In genomic region chr11:75403037-75403436, GRCh38 we compare ENCODE assay signal across 11 cellular contexts. TPM values are rescaled to one million over a fixed set of nuclear protein-coding genes. Genes with fewer than 3 reads are reported as not detected.
A peak's percentile ranks its signal among the peaks of the same experiment; 100 is the strongest.
DNase-seq lines count a peak whose midpoint lies in the region; ATAC-seq and TF ChIP-seq lines count a peak whose summit lies in the region.
"Had no signal": no experiment of that assay in that cellular context is flagged by ENCODE, and none has a peak within 500 bp of the region (broad histone marks: within the 10 kb centered on the region; RNA-seq: fewer than 3 reads in every experiment).

No MANE protein-coding gene starts in this region.

- 75 to 76% methylated on average over 1 of the region's 1 CpG for WGBS in transverse colon (ENCODE audit: low coverage in 1 of 2), 2 donors

- H3F3A ChIP-seq in GM23338 (replicated peaks; ENCODE audit: low read depth), result peaks cover 57% of the 10 kb centered on the region

- H3K4me3 Mint-ChIP-seq in CD14-positive monocyte (no peak overlapping the region), GM23338 (peak overlapping the region; percentile 98), mesothelial cell of epicardium (peak overlapping the region; percentile 41)
- peak overlapping the region; percentile 100 for H3K4me3 Mint-ChIP-seq in activated T-helper 17 cell treated with anti-CD3 and anti-CD28 coated beads, Interleukin-2, amount 50 U/mL, for 72 hours

- H3K4me1 ChIP-seq in GM23338 (ENCODE audit: insufficient read depth) (peaks cover 29% of the 10 kb centered on the region), transverse colon (peaks cover 9 to 22% (median 18%) of the 10 kb centered on the region in 4 donors)

- in situ Hi-C loops in transverse colon (cut with MboI; ENCODE audit: low pct_ligation_motif_present in 1 of 4, low pct_unique_long_range_greater_than_20kb in 1 of 4, low sequenced_read_pairs in 3 of 4), result no loop called here

- H2AFZ ChIP-seq in GM23338, result no peak overlapping the region

- H3K4me1 Mint-ChIP-seq in CD14-positive monocyte (peaks cover 38% of the 10 kb centered on the region), GM23338 (peaks cover 44% of the 10 kb centered on the region), mesothelial cell of epicardium (peaks cover 32% of the 10 kb centered on the region)
- peaks cover 41% of the 10 kb centered on the region for H3K4me1 Mint-ChIP-seq in activated T-helper 17 cell treated with anti-CD3 and anti-CD28 coated beads, Interleukin-2, amount 50 U/mL, for 72 hours

- H3K27me3 Mint-ChIP-seq in CD14-positive monocyte (ENCODE audit: low read depth in 3 of 3) (peaks cover 0 to 2% (median 0%) of the 10 kb centered on the region in 3 donors), GM23338 (ENCODE audit: insufficient read depth, low read depth, poor library complexity) (peaks cover 16% of the 10 kb centered on the region), mesothelial cell of epicardium (ENCODE audit: low read depth) (no peaks in the 10 kb centered on the region)
- H3K27me3 Mint-ChIP-seq in activated T-helper 17 cell treated with anti-CD3 and anti-CD28 coated beads, Interleukin-2, amount 50 U/mL, for 72 hours, result no peaks in the 10 kb centered on the region

- H3K36me3 ChIP-seq in GM23338 (ENCODE audit: insufficient read depth) (peaks cover 67% of the 10 kb centered on the region), transverse colon (peaks cover 0 to 53% (median 20%) of the 10 kb centered on the region in 4 donors)

- no peaks in the 10 kb centered on the region for H3K9me3 Mint-ChIP-seq in CD14-positive monocyte
- peaks cover 5% of the 10 kb centered on the region; the same call in 2 of the 3 replicates for H3K9me3 Mint-ChIP-seq in GM23338
- no peaks in the 10 kb centered on the region for H3K9me3 Mint-ChIP-seq in activated T-helper 17 cell treated with anti-CD3 and anti-CD28 coated beads, Interleukin-2, amount 50 U/mL, for 72 hours
- no peaks in the 10 kb centered on the region for H3K9me3 Mint-ChIP-seq in mesothelial cell of epicardium

- H3K36me3 Mint-ChIP-seq in CD14-positive monocyte (peaks cover 64 to 78% of the 10 kb centered on the region in 2 donors), GM23338 (ENCODE audit: low read depth) (peaks cover 89% of the 10 kb centered on the region), mesothelial cell of epicardium (peaks cover 46% of the 10 kb centered on the region)
- H3K36me3 Mint-ChIP-seq in activated T-helper 17 cell treated with anti-CD3 and anti-CD28 coated beads, Interleukin-2, amount 50 U/mL, for 72 hours (ENCODE audit: low read depth), result peaks cover 90% of the 10 kb centered on the region

- intact Hi-C loops in CD14-positive monocyte (cut with micrococcal nuclease), result no loop called here
- intact Hi-C loops in transverse colon (cut with DNase I; ENCODE audit: low total_unique reads), result no loop called here

- H4K20me1 ChIP-seq in GM23338 (replicated peaks; ENCODE audit: insufficient read depth), result peaks cover 63% of the 10 kb centered on the region

- TF ChIP-seq EP300 in transverse colon (IDR thresholded peaks at IDR 0.05; ENCODE audit: low read depth), result no peak

- no peak for ATAC-seq in GM23338
- no peak for ATAC-seq in activated T-helper 17 cell treated with anti-CD3 and anti-CD28 coated beads, Interleukin-2, amount 50 U/mL, for 72 hours (replicated peaks)
- ATAC-seq: Right ventricle myocardium inferior had no signal

- H3K27me3 ChIP-seq in GM23338 (ENCODE audit: insufficient read depth) (no peaks in the 10 kb centered on the region), transverse colon (no peaks in the 10 kb centered on the region)

- H3K27ac Mint-ChIP-seq in CD14-positive monocyte (peak overlapping the region in 4 of 7 donors; percentile 3 to 72 (median 40)), GM23338 (peak overlapping the region; percentile 99), mesothelial cell of epicardium (peak overlapping the region; percentile 69)
- peak overlapping the region; percentile 98 for H3K27ac Mint-ChIP-seq in activated T-helper 17 cell treated with anti-CD3 and anti-CD28 coated beads, Interleukin-2, amount 50 U/mL, for 72 hours

- TF ChIP-seq CTCF in CD14-positive monocyte (IDR thresholded peaks at IDR 0.05) (no peak), GM23338 (conservative IDR thresholded peaks at IDR 0.05; ENCODE audit: low read depth in 2 of 2) (no peak), mesothelial cell of epicardium (IDR thresholded peaks at IDR 0.05; ENCODE audit: unreplicated experiment) (no peak), transverse colon (IDR thresholded peaks at IDR 0.05) (no peak)

- peak overlapping the region; percentile 75 for H3K27ac ChIP-seq in GM23338 (ENCODE audit: low read depth)
- H3K27ac ChIP-seq in substantia nigra (ENCODE audit: low read depth, low read length, poor library complexity, severe bottlenecking), result no peak overlapping the region
- H3K27ac ChIP-seq in transverse colon, result no peak overlapping the region
- H3K27ac ChIP-seq: coronary artery had no signal

- H3K9me3 ChIP-seq in transverse colon, result no peaks in the 10 kb centered on the region

- TF ChIP-seq POLR2A in transverse colon (IDR thresholded peaks at IDR 0.05), result no peak

- peaks cover 72% of the 10 kb centered on the region for H3K79me2 ChIP-seq in GM23338 (replicated peaks; ENCODE audit: insufficient read depth)

- no peaks in the 10 kb centered on the region for H3K9me2 ChIP-seq in GM23338 (ENCODE audit: insufficient read depth)

- H3K4me3 ChIP-seq in GM23338, result 0 out of 2 replicates have a peak overlapping the region, but pooled peaks have one; percentile 88
- no peak overlapping the region for H3K4me3 ChIP-seq in transverse colon
- H3K4me3 ChIP-seq: coronary artery had no signal

- DNase-seq in CD14-positive monocyte (ENCODE audit: low spot score) (no peak), GM23338 (ENCODE audit: low spot score) (no peak), mesothelial cell of epicardium (ENCODE audit: low spot score in 2 of 2, unreplicated experiment in 2 of 2) (no peak), HPDE6-E6E7 (ENCODE audit: extremely low spot score) (no peak), substantia nigra (lab: John Stamatoyannopoulos, UW) (no peak), transverse colon (no peak)
- DNase-seq: GOT3, NCI-H187 had no signal

- peak overlapping the region; percentile 93; the same call in 1 of the 2 replicates for H3K4me2 ChIP-seq in GM23338

TF ChIP-seq in GM23338, 12 proteins besides CTCF, POLR2A, EP300 and RAD21 (continues in another document):
- TF ChIP-seq ETS1 (IDR thresholded peaks at IDR 0.05) (no peak), POLR2AphosphoS5 (IDR thresholded peaks at IDR 0.05; ENCODE audit: low read depth) (no peak)

RNA-seq across cellular contexts. Expression of gene RPS3, which starts 3.7 kb away (rescaled TPM):
- polyA plus RNA-seq in CD14-positive monocyte (1,000 to 10,000 TPM; 1,448 to 1,563 TPM), GM23338 (2016; fragmentation: Nextera tagmentation; extraction: Ambion mirVana) (2,793 and 2,848 TPM in 2 replicates)
- total RNA-seq in GM23338 (2014; rRNA removed; shearing (Covaris generic)), result 1,200 and 1,745 TPM in 2 replicates
- 1,000 to 10,000 TPM; 4,623 to 5,372 TPM for total RNA-seq in activated T-helper 17 cell treated with anti-CD3 and anti-CD28 coated beads, Interleukin-2, amount 50 U/mL, for 72 hours
- total RNA-seq in mesothelial cell of epicardium (2,848 to 2,954 TPM (median 2,936 TPM) in 3 replicates), transverse colon (1,000 to 10,000 TPM in 1 of 4 donors, 100 to 1,000 TPM in 3; 492 to 1,045 (median 813) TPM)

RNA-seq across cellular contexts. Expression of gene KLHL35, which starts 30.0 kb away (rescaled TPM):
- polyA plus RNA-seq in CD14-positive monocyte (under 1 TPM in 1 of 2 donors, not detected in 1; 0.33 TPM), GM23338 (2016; fragmentation: Nextera tagmentation; extraction: Ambion mirVana) (0.10 TPM in 1 of 2 replicates, not detected in the other)
- 0.28 and 1.1 TPM in 2 replicates for total RNA-seq in GM23338 (2014; rRNA removed; shearing (Covaris generic))
- total RNA-seq in activated T-helper 17 cell treated with anti-CD3 and anti-CD28 coated beads, Interleukin-2, amount 50 U/mL, for 72 hours, result 1 to 10 TPM in 1 of 2 donors, under 1 TPM in 1; 0.50 to 1.2 TPM
- total RNA-seq in mesothelial cell of epicardium (0.38 to 0.67 TPM (median 0.59 TPM) in 3 replicates), transverse colon (under 1 TPM in 2 of 4 donors, not detected in 2; 0.27 to 0.32 TPM)

RNA-seq across cellular contexts. Expression of gene ARRB1, which starts 51.6 kb away (rescaled TPM):
- 10 to 100 TPM; 52.6 to 66.5 TPM for polyA plus RNA-seq in CD14-positive monocyte
- total RNA-seq in GM23338 (2014; rRNA removed; shearing (Covaris generic)), result 11.1 and 17.0 TPM in 2 replicates
- 5.8 and 6.3 TPM in 2 replicates for polyA plus RNA-seq in GM23338 (2016; fragmentation: Nextera tagmentation; extraction: Ambion mirVana)
- 10 to 100 TPM; 10.7 to 14.7 TPM for total RNA-seq in activated T-helper 17 cell treated with anti-CD3 and anti-CD28 coated beads, Interleukin-2, amount 50 U/mL, for 72 hours
- total RNA-seq in mesothelial cell of epicardium, result 15.9 to 17.5 TPM (median 16.5 TPM) in 3 replicates
- total RNA-seq in transverse colon, result 10 to 100 TPM; 55.7 to 88.2 (median 78.0) TPM

Comparison
In these comparisons a context has a peak if more than half of its experiments do, and no peak if none do; other contexts are left out.
1. H3K27ac Mint-ChIP-seq: peak in every context shown above with its lines; median percentile 99 in GM23338; 98 in activated T-helper 17 cell treated with anti-CD3 and anti-CD28 coated beads, Interleukin-2, amount 50 U/mL, for 72 hours; 69 in mesothelial cell of epicardium; 40 in CD14-positive monocyte.
2. H3K4me3 Mint-ChIP-seq: peak in GM23338 (single experiment), activated T-helper 17 cell treated with anti-CD3 and anti-CD28 coated beads, Interleukin-2, amount 50 U/mL, for 72 hours (single experiment) and mesothelial cell of epicardium (single experiment); none in CD14-positive monocyte (0 of 2).